Comparison of ENCODE assay signal across 28 cellular contexts in the genomic region with DNA sequence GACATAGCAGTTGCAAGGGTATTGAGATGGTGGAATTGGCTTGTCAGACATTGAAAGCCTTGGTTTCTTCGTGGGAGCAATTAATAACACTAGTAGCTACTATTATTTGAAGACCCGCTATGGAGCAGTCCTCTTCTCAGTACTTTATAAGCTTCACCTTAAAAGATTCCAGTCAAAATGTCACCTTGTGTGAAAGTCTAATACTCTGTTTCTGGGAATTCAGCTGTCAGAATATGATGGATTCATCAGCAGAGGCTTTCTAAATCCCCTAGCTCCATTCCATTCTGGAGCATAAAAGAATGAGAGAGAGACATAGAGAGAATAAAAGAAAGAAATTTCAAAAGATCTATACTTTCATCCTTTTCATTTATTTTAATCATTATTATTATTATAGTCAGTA.
"Had no signal": no experiment of that assay in that cellular context is flagged by ENCODE, and none has a peak within 500 bp of the region (broad histone marks: within the 10 kb centered on the region; RNA-seq: fewer than 3 reads in every experiment).

No MANE protein-coding gene starts in this region.

- H3K27ac ChIP-seq: ascending aorta, brain microvascular endothelial cell, colonic mucosa, epithelial cell of prostate, esophagus squamous epithelium, gastrocnemius medialis, WERI-Rb-1 had no signal

- H3K4me1 Mint-ChIP-seq: activated B cell treated with CpG ODN at 0.5 μM for 24 hours; activated naive CD4-positive, alpha-beta T cell treated with anti-CD3 and anti-CD28 coated beads, Interleukin-2, amount 10 ng/mL, durations not matched to agents 7 days and 5 days; activated naive CD8-positive, alpha-beta T cell treated with anti-CD3 and anti-CD28 coated beads, Interleukin-2, amount 10 ng/mL, durations not matched to agents 7 days and 5 days; T-helper 17 cell had no signal

- H3K36me3 ChIP-seq: ascending aorta, brain microvascular endothelial cell, colonic mucosa, esophagus squamous epithelium, gastrocnemius medialis, WERI-Rb-1 had no signal

- H3K4me3 ChIP-seq: ascending aorta, colonic mucosa, esophagus squamous epithelium, gastrocnemius medialis had no signal

- H3K36me3 Mint-ChIP-seq: activated naive CD4-positive, alpha-beta T cell treated with anti-CD3 and anti-CD28 coated beads, Interleukin-2, amount 10 ng/mL, durations not matched to agents 7 days and 5 days; activated naive CD4-positive, alpha-beta T cell treated with anti-CD3 and anti-CD28 coated beads, Interleukin-2, amount 50 U/mL, for 72 hours; activated naive CD8-positive, alpha-beta T cell treated with anti-CD3 and anti-CD28 coated beads, Interleukin-2, amount 10 ng/mL, durations not matched to agents 7 days and 5 days had no signal

- H3K9me3 Mint-ChIP-seq: activated T-helper 1 cell treated with anti-CD3 and anti-CD28 coated beads, Interleukin-12 subunit alpha, Interleukin-12 subunit beta, Interleukin-2, Interleukin-4 antibody, amounts not matched to agents 30 ng/mL and 10 ng/mL and 1 ng/mL, durations not matched to agents 14 hours and 24 hours and 36 hours; T-helper 2 cell treated with Interferon-gamma antibody and Interleukin-4, amounts not matched to agents 5 μg/mL and 100 μg/mL, for 36 hours had no signal

- H3K9me3 ChIP-seq: ascending aorta, colonic mucosa, esophagus squamous epithelium, gastrocnemius medialis had no signal

- ATAC-seq: activated CD4-positive, CD25-positive, alpha-beta regulatory T cell treated with anti-CD3 and anti-CD28 coated beads, Interleukin-2, amount 50 U/mL, for 24 hours; activated CD8-positive, alpha-beta T cell treated with anti-CD3 and anti-CD28 coated beads for 36 hours; activated naive CD4-positive, alpha-beta T cell treated with anti-CD3 and anti-CD28 coated beads, Interleukin-2, amount 50 U/mL, for 72 hours; gastrocnemius medialis; T-helper 17 cell had no signal

- H3K27me3 Mint-ChIP-seq: activated B cell treated with CpG ODN at 0.5 μM for 24 hours; activated CD8-positive, alpha-beta T cell treated with anti-CD3 and anti-CD28 coated beads for 36 hours; activated naive CD4-positive, alpha-beta T cell treated with anti-CD3 and anti-CD28 coated beads, Interleukin-2, amount 10 ng/mL, durations not matched to agents 7 days and 5 days; activated naive CD8-positive, alpha-beta T cell treated with anti-CD3 and anti-CD28 coated beads, Interleukin-2, amount 10 ng/mL, durations not matched to agents 7 days and 5 days; T-helper 17 cell had no signal

- H3K27me3 ChIP-seq: ascending aorta, brain microvascular endothelial cell, colonic mucosa, esophagus squamous epithelium, gastrocnemius medialis had no signal

- DNase-seq: activated B cell treated with CpG ODN at 0.5 μM for 24 hours; activated CD4-positive, alpha-beta T cell treated with anti-CD3 and anti-CD28 coated beads for 48 hours; activated CD4-positive, alpha-beta T cell treated with anti-CD3 and anti-CD28 coated beads, Interleukin-2, amount 50 U/mL, for 1 hour; activated CD4-positive, alpha-beta T cell treated with anti-CD3 and anti-CD28 coated beads, Interleukin-2, amount 50 U/mL, for 48 hours; activated CD8-positive, alpha-beta memory T cell treated with anti-CD3 and anti-CD28 coated beads for 24 hours; activated CD8-positive, alpha-beta T cell treated with anti-CD3 and anti-CD28 coated beads for 36 hours; activated gamma-delta T cell; activated naive CD4-positive, alpha-beta T cell; activated naive CD4-positive, alpha-beta T cell treated with anti-CD3 and anti-CD28 coated beads, Interleukin-2, amount 10 ng/mL, durations not matched to agents 7 days and 5 days; activated naive CD8-positive, alpha-beta T cell treated with anti-CD3 and anti-CD28 coated beads, Interleukin-2, amount 10 ng/mL, durations not matched to agents 7 days and 5 days; activated T-cell treated with anti-CD3 and anti-CD28 coated beads, Interleukin-2, amount 50 U/mL, for 48 hours; brain microvascular endothelial cell; central memory CD4-positive, alpha-beta T cell; cerebellar nuclear complex; colonic mucosa; effector CD8-positive, alpha-beta T cell; esophagus squamous epithelium; gastrocnemius medialis; T-helper 1 cell; T-helper 17 cell; T1000 had no signal

- H3K4me3 Mint-ChIP-seq: activated B cell treated with CpG ODN at 0.5 μM for 24 hours; activated CD8-positive, alpha-beta T cell treated with anti-CD3 and anti-CD28 coated beads for 36 hours; activated naive CD4-positive, alpha-beta T cell treated with anti-CD3 and anti-CD28 coated beads, Interleukin-2, amount 10 ng/mL, durations not matched to agents 7 days and 5 days; activated naive CD8-positive, alpha-beta T cell treated with anti-CD3 and anti-CD28 coated beads, Interleukin-2, amount 10 ng/mL, durations not matched to agents 7 days and 5 days; activated T-helper 1 cell treated with anti-CD3 and anti-CD28 coated beads, Interleukin-12 subunit alpha, Interleukin-12 subunit beta, Interleukin-2, Interleukin-4 antibody, amounts not matched to agents 30 ng/mL and 10 ng/mL and 1 ng/mL, durations not matched to agents 14 hours and 24 hours and 36 hours; T-helper 17 cell; T-helper 2 cell treated with Interferon-gamma antibody and Interleukin-4, amounts not matched to agents 5 μg/mL and 100 μg/mL, for 36 hours had no signal

- H3K4me1 ChIP-seq: ascending aorta, colonic mucosa, esophagus squamous epithelium, gastrocnemius medialis had no signal

- H3K27ac Mint-ChIP-seq: activated B cell treated with CpG ODN at 0.5 μM for 24 hours; activated CD8-positive, alpha-beta T cell treated with anti-CD3 and anti-CD28 coated beads for 36 hours; activated naive CD4-positive, alpha-beta T cell treated with anti-CD3 and anti-CD28 coated beads, Interleukin-2, amount 10 ng/mL, durations not matched to agents 7 days and 5 days; activated naive CD4-positive, alpha-beta T cell treated with anti-CD3 and anti-CD28 coated beads, Interleukin-2, amount 50 U/mL, for 72 hours; activated naive CD8-positive, alpha-beta T cell treated with anti-CD3 and anti-CD28 coated beads, Interleukin-2, amount 10 ng/mL, durations not matched to agents 7 days and 5 days; activated T-helper 1 cell treated with anti-CD3 and anti-CD28 coated beads, Interleukin-12 subunit alpha, Interleukin-12 subunit beta, Interleukin-2, Interleukin-4 antibody, amounts not matched to agents 30 ng/mL and 10 ng/mL and 1 ng/mL, durations not matched to agents 14 hours and 24 hours and 36 hours; T-helper 17 cell; T-helper 2 cell treated with Interferon-gamma antibody and Interleukin-4, amounts not matched to agents 5 μg/mL and 100 μg/mL, for 36 hours had no signal
